ENCODE assay signal across 1 cellular context in the genomic region with DNA sequence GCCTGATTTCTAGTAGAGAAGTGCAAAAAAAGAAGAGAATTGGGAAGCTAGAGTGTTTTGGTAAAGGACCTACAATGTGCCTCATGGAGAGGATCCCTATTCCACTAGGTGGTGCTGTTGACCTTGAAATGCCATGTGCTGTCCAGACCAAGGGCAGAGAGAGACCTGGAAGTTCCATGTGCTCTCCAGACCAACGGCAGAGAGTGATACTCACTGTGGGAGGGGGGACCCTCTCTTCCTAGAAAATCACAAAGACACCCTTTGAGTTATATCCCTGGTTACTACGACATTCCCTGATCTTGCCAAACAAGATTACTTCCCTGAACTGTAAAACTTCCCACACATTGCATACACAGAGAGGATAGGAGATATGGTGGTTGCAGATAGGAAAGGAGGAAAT.
TF ChIP-seq lines count a peak whose summit lies in the region.

No MANE protein-coding gene starts in this region.

TF ChIP-seq in HepG2, 621 proteins besides CTCF, POLR2A, EP300 and RAD21 (continued from another document):
- TF ChIP-seq ZNF646 (CRISPR knock-in tag; IDR thresholded peaks at IDR 0.05) (no peak), ZSCAN25 (CRISPR knock-in tag; IDR thresholded peaks at IDR 0.05) (no peak), THRA (CRISPR knock-in tag; IDR thresholded peaks at IDR 0.05; ENCODE audit: borderline replicate concordance) (0 out of 2 replicates have a peak, but pooled peaks have one; percentile 17), STAG1 (CRISPR knock-in tag; IDR thresholded peaks at IDR 0.05) (peak; percentile 93), ZKSCAN1 (IDR thresholded peaks at IDR 0.05; ENCODE audit: low read length) (peak; percentile 97)
